8 cellular contexts compared by ENCODE assay signal in the genomic region with DNA sequence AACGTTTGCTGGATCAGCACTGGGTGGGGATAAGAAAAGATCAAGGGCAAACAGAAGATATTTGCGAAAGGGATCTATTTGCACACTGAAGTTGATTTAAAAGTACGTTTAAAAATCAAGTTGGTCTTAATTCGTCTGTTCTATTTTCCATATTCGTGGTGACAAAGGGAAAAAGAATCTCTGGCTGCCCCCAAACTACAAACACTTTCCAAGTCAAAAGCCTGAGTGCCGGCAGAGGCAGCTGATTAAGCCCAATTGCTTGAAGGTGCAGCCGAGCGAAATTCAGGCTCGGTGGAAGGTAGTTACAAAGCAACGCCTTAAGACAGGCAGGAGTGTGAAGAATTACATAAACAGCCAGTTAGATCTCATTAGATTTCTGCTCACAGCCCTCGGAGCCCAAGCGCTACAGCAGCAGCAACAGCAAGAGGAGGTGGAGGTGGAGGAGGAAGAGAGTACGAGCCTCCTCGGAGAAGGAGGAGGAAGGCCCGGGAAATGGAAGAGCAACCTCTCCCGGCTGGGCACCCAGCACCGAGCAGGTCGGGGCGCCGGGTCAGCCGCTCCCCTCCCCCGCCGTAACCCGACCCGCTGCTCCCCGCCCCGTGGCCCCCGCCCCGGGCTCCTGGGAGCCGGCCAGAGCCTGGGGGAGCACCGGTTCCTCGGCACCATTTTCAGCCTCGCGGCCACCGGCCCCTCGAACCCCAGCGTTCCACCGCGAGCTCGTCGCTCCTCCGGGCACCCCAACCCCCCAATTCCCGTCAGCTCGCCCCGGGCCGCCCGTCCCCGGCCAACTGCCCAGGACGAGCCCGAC. TPM values are rescaled to one million over a fixed set of nuclear protein-coding genes. Genes with fewer than 3 reads are reported as not detected.
DNase-seq lines count a peak whose midpoint lies in the region; ATAC-seq, FAIRE-seq and TF ChIP-seq lines count a peak whose summit lies in the region.

No MANE protein-coding gene starts in this region.

- H3K4me3 Mint-ChIP-seq in CD14-positive monocyte, result peak overlapping the region; percentile 95 to 99
- H3K4me3 Mint-ChIP-seq in osteocyte (ENCODE audit: unreplicated experiment), result peak overlapping the region; percentile 90

- peaks cover 25 to 28% of the 10 kb centered on the region in 2 donors for H3K36me3 Mint-ChIP-seq in CD14-positive monocyte
- peaks cover 10 to 21% of the 10 kb centered on the region in 2 donors for H3K36me3 Mint-ChIP-seq in activated naive CD4-positive, alpha-beta T cell treated with anti-CD3 and anti-CD28 coated beads, Interleukin-2, amount 50 U/mL, for 72 hours
- peaks cover 14% of the 10 kb centered on the region for H3K36me3 Mint-ChIP-seq in osteocyte (ENCODE audit: unreplicated experiment)

- FAIRE-seq in urothelium cell line (lab: Jason Lieb, UNC), result no peak

- ATAC-seq in GM19467 (IDR thresholded peaks at IDR 0.05; ENCODE audit: unreplicated experiment) (peak; percentile 8), Right ventricle myocardium superior (ENCODE audit: poor library complexity) (peak; percentile 17)
- peak in 1 of 2 donors; percentile 1 for ATAC-seq in activated naive CD4-positive, alpha-beta T cell treated with anti-CD3 and anti-CD28 coated beads, Interleukin-2, amount 50 U/mL, for 72 hours

- intact Hi-C loops in CD14-positive monocyte (cut with micrococcal nuclease) (loop anchor here (2.0 to 10.0 kb wide), 4 partner anchors 46 to 290 kb away; partner anchors contain the start of genes ANKRD40 (in 1 of the 2) and NME1 (in 1 of the 2)), Right ventricle myocardium superior (cut with DNase I) (no loop called here)

- H3K27me3 Mint-ChIP-seq in CD14-positive monocyte (ENCODE audit: low read depth in 3 of 3) (peaks cover 0 to 2% (median 2%) of the 10 kb centered on the region in 3 donors), osteocyte (ENCODE audit: unreplicated experiment) (no peaks in the 10 kb centered on the region)

- H3K27ac Mint-ChIP-seq in CD14-positive monocyte, result peak overlapping the region; percentile 42 to 98 (median 94)
- peak overlapping the region; percentile 94 to 98 for H3K27ac Mint-ChIP-seq in activated naive CD4-positive, alpha-beta T cell treated with anti-CD3 and anti-CD28 coated beads, Interleukin-2, amount 50 U/mL, for 72 hours
- H3K27ac Mint-ChIP-seq in osteocyte (ENCODE audit: unreplicated experiment), result peak overlapping the region; percentile 94

- TF ChIP-seq CTCF in CD14-positive monocyte (IDR thresholded peaks at IDR 0.05), result no peak
- no peak for TF ChIP-seq CTCF in osteocyte (IDR thresholded peaks at IDR 0.05)

- H3K4me1 Mint-ChIP-seq in CD14-positive monocyte, result peaks cover 35% of the 10 kb centered on the region
- peaks cover 35% of the 10 kb centered on the region for H3K4me1 Mint-ChIP-seq in osteocyte (ENCODE audit: unreplicated experiment)

- DNase-seq in CD14-positive monocyte (ENCODE audit: low spot score) (no peak), HUDEP-2 (lab: John Stamatoyannopoulos, UW; ENCODE audit: unreplicated experiment in 76 of 76) (peak in 40 of 76 experiments; percentile 8 to 63 (median 34)), RPMI8226 (peak; percentile 64), Right ventricle myocardium superior (peak; percentile 65), osteocyte (ENCODE audit: extremely low spot score, unreplicated experiment) (peak; percentile 87), urothelium cell line (ENCODE audit: low spot score) (peak; percentile 51)
- DNase-seq in activated naive CD4-positive, alpha-beta T cell treated with anti-CD3 and anti-CD28 coated beads, Interleukin-2, amount 50 U/mL, for 72 hours (ENCODE audit: low spot score in 2 of 2), result peak; percentile 44 to 70

- no peaks in the 10 kb centered on the region for H3K9me3 Mint-ChIP-seq in CD14-positive monocyte
- H3K9me3 Mint-ChIP-seq in activated naive CD4-positive, alpha-beta T cell treated with anti-CD3 and anti-CD28 coated beads, Interleukin-2, amount 50 U/mL, for 72 hours, result no peaks in the 10 kb centered on the region
- no peaks in the 10 kb centered on the region for H3K9me3 Mint-ChIP-seq in osteocyte (ENCODE audit: unreplicated experiment)

RNA-seq across cellular contexts. Expression of gene TOB1, which starts 0.9 kb away (rescaled TPM):
- 10 to 100 TPM; 18.5 to 41.0 TPM for polyA plus RNA-seq in CD14-positive monocyte
- 10 to 100 TPM; 25.7 to 85.5 TPM for total RNA-seq in activated naive CD4-positive, alpha-beta T cell treated with anti-CD3 and anti-CD28 coated beads, Interleukin-2, amount 50 U/mL, for 72 hours
- total RNA-seq in Right ventricle myocardium superior, result 83.8 TPM
- 34.2 and 40.1 TPM in 2 replicates for total RNA-seq in osteocyte

RNA-seq across cellular contexts. Expression of gene WFIKKN2, which starts 29.9 kb away (rescaled TPM):
- not detected for polyA plus RNA-seq in CD14-positive monocyte
- total RNA-seq in activated naive CD4-positive, alpha-beta T cell treated with anti-CD3 and anti-CD28 coated beads, Interleukin-2, amount 50 U/mL, for 72 hours, result not detected
- 0.51 TPM for total RNA-seq in Right ventricle myocardium superior
- not detected in 2 replicates for total RNA-seq in osteocyte
